ENCODE assay signal across 8 cellular contexts in genomic region chr17:20009302-20010098, GRCh38. TPM values are rescaled to one million over a fixed set of nuclear protein-coding genes. Genes with fewer than 3 reads are reported as not detected.
DNase-seq lines count a peak whose midpoint lies in the region; ATAC-seq and TF ChIP-seq lines count a peak whose summit lies in the region.

A gene with protein sequence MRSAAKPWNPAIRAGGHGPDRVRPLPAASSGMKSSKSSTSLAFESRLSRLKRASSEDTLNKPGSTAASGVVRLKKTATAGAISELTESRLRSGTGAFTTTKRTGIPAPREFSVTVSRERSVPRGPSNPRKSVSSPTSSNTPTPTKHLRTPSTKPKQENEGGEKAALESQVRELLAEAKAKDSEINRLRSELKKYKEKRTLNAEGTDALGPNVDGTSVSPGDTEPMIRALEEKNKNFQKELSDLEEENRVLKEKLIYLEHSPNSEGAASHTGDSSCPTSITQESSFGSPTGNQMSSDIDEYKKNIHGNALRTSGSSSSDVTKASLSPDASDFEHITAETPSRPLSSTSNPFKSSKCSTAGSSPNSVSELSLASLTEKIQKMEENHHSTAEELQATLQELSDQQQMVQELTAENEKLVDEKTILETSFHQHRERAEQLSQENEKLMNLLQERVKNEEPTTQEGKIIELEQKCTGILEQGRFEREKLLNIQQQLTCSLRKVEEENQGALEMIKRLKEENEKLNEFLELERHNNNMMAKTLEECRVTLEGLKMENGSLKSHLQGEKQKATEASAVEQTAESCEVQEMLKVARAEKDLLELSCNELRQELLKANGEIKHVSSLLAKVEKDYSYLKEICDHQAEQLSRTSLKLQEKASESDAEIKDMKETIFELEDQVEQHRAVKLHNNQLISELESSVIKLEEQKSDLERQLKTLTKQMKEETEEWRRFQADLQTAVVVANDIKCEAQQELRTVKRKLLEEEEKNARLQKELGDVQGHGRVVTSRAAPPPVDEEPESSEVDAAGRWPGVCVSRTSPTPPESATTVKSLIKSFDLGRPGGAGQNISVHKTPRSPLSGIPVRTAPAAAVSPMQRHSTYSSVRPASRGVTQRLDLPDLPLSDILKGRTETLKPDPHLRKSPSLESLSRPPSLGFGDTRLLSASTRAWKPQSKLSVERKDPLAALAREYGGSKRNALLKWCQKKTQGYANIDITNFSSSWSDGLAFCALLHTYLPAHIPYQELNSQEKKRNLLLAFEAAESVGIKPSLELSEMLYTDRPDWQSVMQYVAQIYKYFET (plus strand): TSS chr17:20009359. CDS start chr17:20096652, 87,293 bp downstream.

- no peak within 1 kb of the TSS for H3K27ac Mint-ChIP-seq in activated CD8-positive, alpha-beta T cell treated with anti-CD3 and anti-CD28 coated beads for 36 hours

- peak; percentile 18 for TF ChIP-seq POLR2A in GM19193 (IDR thresholded peaks at IDR 0.05; ENCODE audit: extremely low read depth, insufficient read depth, insufficient read length)

- peaks cover 7% of the 10 kb centered on the region for H3K4me1 Mint-ChIP-seq in activated CD8-positive, alpha-beta T cell treated with anti-CD3 and anti-CD28 coated beads for 36 hours (ENCODE audit: low read depth)

- H3K36me3 Mint-ChIP-seq in activated CD8-positive, alpha-beta T cell treated with anti-CD3 and anti-CD28 coated beads for 36 hours (ENCODE audit: low read depth): no peaks in the 10 kb centered on the region

- peak; percentile 12 for DNase-seq in AG20443 (ENCODE audit: low spot score)
- peak; percentile 89 for DNase-seq in NCI-H748 treated with DMSO at 0.1 percent for 48 hours (lab: John Stamatoyannopoulos, UW)
- DNase-seq in activated CD8-positive, alpha-beta T cell treated with anti-CD3 and anti-CD28 coated beads for 36 hours: peak; percentile 86
- peak; percentile 82 for DNase-seq in effector CD8-positive, alpha-beta T cell (lab: John Stamatoyannopoulos, UW)
- DNase-seq in mesenteric fat pad (ENCODE audit: low spot score): peak; percentile 96
- peak; percentile 64 to 75 for DNase-seq in stimulated activated CD8-positive, alpha-beta memory T cell treated with anti-CD3 and anti-CD28 coated beads, Interleukin-15, amount 100 ng/mL, for 4 hours (ENCODE audit: low read depth in 2 of 2)

- H3K9me3 Mint-ChIP-seq in activated CD8-positive, alpha-beta T cell treated with anti-CD3 and anti-CD28 coated beads for 36 hours: no peaks in the 10 kb centered on the region

- H3K27me3 Mint-ChIP-seq in activated CD8-positive, alpha-beta T cell treated with anti-CD3 and anti-CD28 coated beads for 36 hours: peaks cover 51% of the 10 kb centered on the region

- POLR2A ChIA-PET in activated CD8-positive, alpha-beta T cell treated with anti-CD3 and anti-CD28 coated beads for 36 hours (lab: Charles Lee): interaction anchor here (1.9 kb wide), 1 partner anchor 32 kb away, joined by 6 read pairs; the partner anchor contains the start of gene AKAP10

- TF ChIP-seq CTCF in activated CD8-positive, alpha-beta T cell treated with anti-CD3 and anti-CD28 coated beads for 36 hours (IDR thresholded peaks at IDR 0.05): peak; percentile 97

- peak within 1 kb of the TSS; percentile 82 for H3K4me3 Mint-ChIP-seq in activated CD8-positive, alpha-beta T cell treated with anti-CD3 and anti-CD28 coated beads for 36 hours

- intact Hi-C loops in activated CD8-positive, alpha-beta T cell treated with anti-CD3 and anti-CD28 coated beads for 36 hours (cut with micrococcal nuclease): no loop called here

- CTCF ChIA-PET in activated CD8-positive, alpha-beta T cell treated with anti-CD3 and anti-CD28 coated beads for 36 hours (lab: Charles Lee): interaction anchor here (0.6 to 5.6 kb wide), 32 partner anchors 9 to 750 kb away, joined by 3 to 49 read pairs (median 4); partner anchors contain the start of gene ULK2

- ATAC-seq in HG03378 (IDR thresholded peaks at IDR 0.05; ENCODE audit: unreplicated experiment): peak; percentile 25
- ATAC-seq in activated CD8-positive, alpha-beta T cell treated with anti-CD3 and anti-CD28 coated beads for 36 hours: peak; percentile 97

RNA-seq across cellular contexts. Expression of the gene that starts here (rescaled TPM):
- 10 to 100 TPM in 1 of 2 experiments, 1 to 10 TPM in 1; 9.9 to 10.3 TPM for total RNA-seq in activated CD8-positive, alpha-beta T cell treated with anti-CD3 and anti-CD28 coated beads for 36 hours
- total RNA-seq in mesenteric fat pad: 25.8 TPM

Comparison
In these comparisons a context has a peak if more than half of its experiments do, and no peak if none do; other contexts are left out.
1. Peak in every context shown above with its lines: DNase-seq and ATAC-seq.
2. DNase-seq: peak in every context shown above with its lines; median percentile 96 in mesenteric fat pad; 89 in NCI-H748 treated with DMSO at 0.1 percent for 48 hours; 86 in activated CD8-positive, alpha-beta T cell treated with anti-CD3 and anti-CD28 coated beads for 36 hours; 82 in effector CD8-positive, alpha-beta T cell; 70 in stimulated activated CD8-positive, alpha-beta memory T cell treated with anti-CD3 and anti-CD28 coated beads, Interleukin-15, amount 100 ng/mL, for 4 hours; 12 in AG20443.